Comparison of ENCODE assay signal across 1 cellular context in the genomic region with DNA sequence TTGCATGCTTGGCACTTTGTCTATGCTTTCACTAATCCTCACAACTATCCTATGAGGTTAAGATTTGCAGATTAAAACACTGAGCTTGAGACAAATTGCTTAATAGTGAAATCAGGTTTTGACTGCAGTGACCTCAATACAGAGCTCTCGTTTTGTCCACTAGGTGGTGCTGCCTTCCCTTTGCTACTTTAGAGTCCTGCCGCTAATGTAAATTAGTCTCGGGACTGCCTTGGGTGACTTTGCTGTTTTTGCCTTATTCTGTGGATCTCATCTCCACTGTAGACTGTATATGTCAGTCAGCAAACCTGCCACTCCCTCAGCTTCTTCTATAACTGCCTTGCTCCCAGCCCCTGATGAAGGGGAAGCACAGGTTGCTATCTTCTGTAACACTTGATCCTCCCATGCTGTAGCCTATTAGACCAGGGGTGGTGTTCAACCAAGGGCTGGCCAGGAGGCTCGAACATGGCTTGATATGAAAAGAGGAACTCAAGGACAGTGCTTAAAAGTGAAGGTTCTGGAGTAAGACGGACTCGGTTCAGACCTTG.
TF ChIP-seq lines count a peak whose summit lies in the region.

No MANE protein-coding gene starts in this region.

TF ChIP-seq in K562, 482 proteins besides CTCF, POLR2A, EP300 and RAD21 (continued from another document):
- peak; percentile 11; the same call in 1 of the 2 replicates for TF ChIP-seq CREM (IDR thresholded peaks at IDR 0.05; ENCODE audit: low read depth)
- TF ChIP-seq HMBOX1 (IDR thresholded peaks at IDR 0.05): 0 out of 2 replicates have a peak, but pooled peaks have one; percentile 34
- peak; percentile 94 for TF ChIP-seq C11orf30 (IDR thresholded peaks at IDR 0.05; ENCODE audit: low read depth)
- TF ChIP-seq XRCC5 (IDR thresholded peaks at IDR 0.05; ENCODE audit: low read depth, low read length): no peak
- TF ChIP-seq ATF7 (IDR thresholded peaks at IDR 0.05): peak; percentile 34; the same call in 1 of the 2 replicates
- TF ChIP-seq DPF2 (IDR thresholded peaks at IDR 0.05): peak; percentile 51
- peak; percentile 21; the same call in 1 of the 2 replicates for TF ChIP-seq HES1 (IDR thresholded peaks at IDR 0.05; ENCODE audit: low read depth)
- TF ChIP-seq DEAF1 (CRISPR knock-in tag; IDR thresholded peaks at IDR 0.05): peak; percentile 81
- peak; percentile 97 for TF ChIP-seq ZNF316 (IDR thresholded peaks at IDR 0.05)
- peak; percentile 28; the same call in 1 of the 2 replicates for TF ChIP-seq PHF21A (IDR thresholded peaks at IDR 0.05; ENCODE audit: borderline replicate concordance, low read depth)
- TF ChIP-seq ZSCAN32 (CRISPR knock-in tag; IDR thresholded peaks at IDR 0.05): peak; percentile 90
- TF ChIP-seq, protein P1, sequence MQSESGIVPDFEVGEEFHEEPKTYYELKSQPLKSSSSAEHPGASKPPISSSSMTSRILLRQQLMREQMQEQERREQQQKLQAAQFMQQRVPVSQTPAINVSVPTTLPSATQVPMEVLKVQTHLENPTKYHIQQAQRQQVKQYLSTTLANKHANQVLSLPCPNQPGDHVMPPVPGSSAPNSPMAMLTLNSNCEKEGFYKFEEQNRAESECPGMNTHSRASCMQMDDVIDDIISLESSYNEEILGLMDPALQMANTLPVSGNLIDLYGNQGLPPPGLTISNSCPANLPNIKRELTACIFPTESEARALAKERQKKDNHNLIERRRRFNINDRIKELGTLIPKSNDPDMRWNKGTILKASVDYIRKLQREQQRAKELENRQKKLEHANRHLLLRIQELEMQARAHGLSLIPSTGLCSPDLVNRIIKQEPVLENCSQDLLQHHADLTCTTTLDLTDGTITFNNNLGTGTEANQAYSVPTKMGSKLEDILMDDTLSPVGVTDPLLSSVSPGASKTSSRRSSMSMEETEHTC (IDR thresholded peaks at IDR 0.05): peak; percentile 87
- TF ChIP-seq BHLHE40 (IDR thresholded peaks at IDR 0.05; ENCODE audit: low read length): peak; percentile 83
- TF ChIP-seq, protein P2, sequence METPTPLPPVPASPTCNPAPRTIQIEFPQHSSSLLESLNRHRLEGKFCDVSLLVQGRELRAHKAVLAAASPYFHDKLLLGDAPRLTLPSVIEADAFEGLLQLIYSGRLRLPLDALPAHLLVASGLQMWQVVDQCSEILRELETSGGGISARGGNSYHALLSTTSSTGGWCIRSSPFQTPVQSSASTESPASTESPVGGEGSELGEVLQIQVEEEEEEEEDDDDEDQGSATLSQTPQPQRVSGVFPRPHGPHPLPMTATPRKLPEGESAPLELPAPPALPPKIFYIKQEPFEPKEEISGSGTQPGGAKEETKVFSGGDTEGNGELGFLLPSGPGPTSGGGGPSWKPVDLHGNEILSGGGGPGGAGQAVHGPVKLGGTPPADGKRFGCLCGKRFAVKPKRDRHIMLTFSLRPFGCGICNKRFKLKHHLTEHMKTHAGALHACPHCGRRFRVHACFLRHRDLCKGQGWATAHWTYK (CRISPR knock-in tag; IDR thresholded peaks at IDR 0.05): no peak
- TF ChIP-seq RCOR1 (IDR thresholded peaks at IDR 0.05; ENCODE audit: borderline replicate concordance in 1 of 2, low read depth in 2 of 2, low read length in 2 of 2): 0 out of 4 replicates have a peak, but pooled peaks of 1 of the 2 experiments have one; percentile 19
- TF ChIP-seq LCOR (CRISPR knock-in tag; IDR thresholded peaks at IDR 0.05): 0 out of 2 replicates have a peak, but pooled peaks have one; percentile 41
- 0 out of 2 replicates have a peak, but pooled peaks have one; percentile 52 for TF ChIP-seq CC2D1A (IDR thresholded peaks at IDR 0.05)
- TF ChIP-seq TOE1 (IDR thresholded peaks at IDR 0.05; ENCODE audit: borderline replicate concordance): peak; percentile 60; the same call in 1 of the 2 replicates
- TF ChIP-seq TOE1 (CRISPR knock-in tag; IDR thresholded peaks at IDR 0.05; ENCODE audit: borderline replicate concordance, low read depth): no peak
- no peak for TF ChIP-seq ZNF75A (CRISPR knock-in tag; IDR thresholded peaks at IDR 0.05)
